10 cellular contexts compared by ENCODE assay signal in the genomic region with DNA sequence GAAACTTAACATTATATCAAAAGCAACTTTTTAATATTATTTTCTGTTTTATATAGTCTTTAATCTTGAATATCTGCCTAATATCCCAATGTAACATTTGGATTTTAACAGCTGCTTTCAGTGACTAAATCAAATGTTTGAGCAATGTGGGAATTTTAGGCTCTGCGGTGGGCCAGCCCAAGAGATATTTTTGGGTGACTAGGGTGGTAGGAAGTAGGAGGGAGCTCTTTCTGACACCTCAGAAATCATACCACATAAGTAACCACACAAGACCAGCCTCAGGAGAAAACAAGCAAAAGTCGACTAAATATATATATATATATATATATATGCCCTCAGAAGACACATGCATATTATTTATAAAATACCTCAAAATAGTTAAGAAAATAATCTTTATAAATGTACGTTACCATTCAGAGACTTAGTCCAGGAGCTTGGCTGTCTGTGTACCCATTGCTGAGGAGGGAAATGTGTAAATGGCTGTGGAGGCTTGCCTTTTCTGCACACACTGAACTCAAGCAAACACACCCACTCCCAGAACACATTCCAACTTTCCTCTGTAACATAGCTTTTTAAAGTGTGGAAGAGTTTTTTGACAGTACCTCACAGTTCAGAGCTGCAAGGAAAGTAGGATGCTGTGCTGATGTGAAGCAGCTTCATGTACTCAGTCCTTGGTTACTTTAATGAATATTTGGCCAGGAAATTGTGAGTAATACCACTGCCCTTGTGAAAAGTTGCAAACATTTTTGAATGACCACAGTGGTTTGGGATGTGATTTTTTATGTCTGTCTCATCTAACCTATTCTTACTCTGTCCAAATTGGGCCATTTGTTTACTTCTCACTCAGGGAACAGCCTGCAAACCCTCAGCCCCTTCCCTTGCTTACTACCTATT. TPM values are rescaled to one million over a fixed set of nuclear protein-coding genes. Genes with fewer than 3 reads are reported as not detected.
DNase-seq lines count a peak whose midpoint lies in the region; ATAC-seq lines count a peak whose summit lies in the region.
"Had no signal": no experiment of that assay in that cellular context is flagged by ENCODE, and none has a peak within 500 bp of the region (broad histone marks: within the 10 kb centered on the region; RNA-seq: fewer than 3 reads in every experiment).

Gene RTL3 (minus strand): TSS at position 478 of the 894 bp plus-strand sequence. CDS start 908 bp downstream, outside the sequence.

- H2AFZ ChIP-seq in mesenchymal stem cell (ENCODE audit: low read depth, low read length) = no peak within 1 kb of the TSS

- H3K14ac ChIP-seq in mesenchymal stem cell (ENCODE audit: low read length in 2 of 2) = no peak within 1 kb of the TSS

- H3K18ac ChIP-seq in mesenchymal stem cell (ENCODE audit: low read depth in 1 of 2, low read length in 2 of 2) = no peak within 1 kb of the TSS

- no peak within 1 kb of the TSS for H2BK5ac ChIP-seq in mesenchymal stem cell (ENCODE audit: low read depth, low read length, poor library complexity, severe bottlenecking)

- H3K9ac ChIP-seq in mesenchymal stem cell (ENCODE audit: low read length) = peak within 1 kb of the TSS; percentile 41

- peak within 1 kb of the TSS; percentile 83 for H2AK5ac ChIP-seq in mesenchymal stem cell (ENCODE audit: low read length, severe bottlenecking)

- no peak within 1 kb of the TSS for H4K91ac ChIP-seq in mesenchymal stem cell (ENCODE audit: low read length)

- no peak within 1 kb of the TSS for H3K4ac ChIP-seq in mesenchymal stem cell (ENCODE audit: low read depth in 1 of 2, low read length in 2 of 2)

- no peak within 1 kb of the TSS for H2BK15ac ChIP-seq in mesenchymal stem cell (ENCODE audit: low read depth, poor library complexity, severe bottlenecking)

- H2BK12ac ChIP-seq in mesenchymal stem cell (ENCODE audit: low read length in 2 of 2) = peak within 1 kb of the TSS; percentile 18 to 39

- no peak within 1 kb of the TSS for H3K23ac ChIP-seq in mesenchymal stem cell (ENCODE audit: low read length in 2 of 2)

- H3K79me1 ChIP-seq in mesenchymal stem cell (replicated peaks; ENCODE audit: low read length, poor library complexity, severe bottlenecking) = no peaks in the 10 kb centered on the region

- no peak within 1 kb of the TSS for H3K4me3 ChIP-seq in CD8-positive, alpha-beta memory T cell (ENCODE audit: low read length)
- H3K4me3 ChIP-seq in mesenchymal stem cell (ENCODE audit: insufficient read depth in 1 of 2, low read depth in 1 of 2, low read length in 2 of 2) = no peak within 1 kb of the TSS

- no peaks in the 10 kb centered on the region for H3K9me3 Mint-ChIP-seq in CD8-positive, alpha-beta memory T cell

- CTCF ChIA-PET in CD8-positive, alpha-beta memory T cell (lab: Charles Lee) = no interaction called here

- no peaks in the 10 kb centered on the region for H3K27me3 ChIP-seq in CD8-positive, alpha-beta memory T cell (ENCODE audit: insufficient read depth, low read length, poor library complexity, severe bottlenecking)
- H3K27me3 ChIP-seq in mesenchymal stem cell (ENCODE audit: control insufficient read depth in 1 of 2, insufficient read depth in 1 of 2, low read length in 2 of 2) = no peaks in the 10 kb centered on the region

- no peak within 1 kb of the TSS for H3K27ac ChIP-seq in CD8-positive, alpha-beta memory T cell (ENCODE audit: low read depth, low read length)
- H3K27ac ChIP-seq in mesenchymal stem cell (ENCODE audit: low read length, poor library complexity, severe bottlenecking) = peak within 1 kb of the TSS; percentile 18

- H3K27ac Mint-ChIP-seq in CD8-positive, alpha-beta memory T cell = peak within 1 kb of the TSS in 3 of 8 donors; percentile 24 to 64 (median 61)

- peaks cover 11% of the 10 kb centered on the region for H3K4me1 ChIP-seq in CD8-positive, alpha-beta memory T cell (ENCODE audit: insufficient read depth, low read length)
- H3K4me1 ChIP-seq in mesenchymal stem cell (ENCODE audit: control insufficient read depth, insufficient read depth, low read depth, low read length) = peaks cover 3% of the 10 kb centered on the region

- H4K8ac ChIP-seq in mesenchymal stem cell (ENCODE audit: low read length) = no peak within 1 kb of the TSS

- H3K36me3 ChIP-seq in CD8-positive, alpha-beta memory T cell (ENCODE audit: insufficient read depth, low read length) = no peaks in the 10 kb centered on the region
- no peaks in the 10 kb centered on the region for H3K36me3 ChIP-seq in mesenchymal stem cell (ENCODE audit: control insufficient read depth in 1 of 2, insufficient read depth in 2 of 2, low read depth in 1 of 2, low read length in 2 of 2)

- no peak within 1 kb of the TSS for H3K4me2 ChIP-seq in mesenchymal stem cell (ENCODE audit: low read length, poor library complexity, severe bottlenecking)

- no peaks in the 10 kb centered on the region for H3K36me3 Mint-ChIP-seq in CD8-positive, alpha-beta memory T cell

- ATAC-seq in HG02885 (IDR thresholded peaks at IDR 0.05; ENCODE audit: poor library complexity, unreplicated experiment) (peak; percentile 51), HG03469 (IDR thresholded peaks at IDR 0.05; ENCODE audit: unreplicated experiment) (no peak)

- no peaks in the 10 kb centered on the region for H3K9me3 ChIP-seq in CD8-positive, alpha-beta memory T cell (ENCODE audit: low read length)
- H3K9me3 ChIP-seq in mesenchymal stem cell (ENCODE audit: control insufficient read depth, low read length) = no peaks in the 10 kb centered on the region

- H2BK120ac ChIP-seq in mesenchymal stem cell (ENCODE audit: low read depth, low read length) = no peak within 1 kb of the TSS

- H3K4me3 Mint-ChIP-seq in CD8-positive, alpha-beta memory T cell = peak within 1 kb of the TSS in 6 of 7 donors; percentile 9 to 78 (median 58)

- H3K4me1 Mint-ChIP-seq in CD8-positive, alpha-beta memory T cell = peaks cover 17 to 29% (median 21%) of the 10 kb centered on the region in 3 donors

- H3K27me3 Mint-ChIP-seq in CD8-positive, alpha-beta memory T cell = no peaks in the 10 kb centered on the region

- no CpG with 5 or more reads among the region's 3 CpGs for WGBS in mesenchymal stem cell

- POLR2A ChIA-PET in CD8-positive, alpha-beta memory T cell (lab: Charles Lee) = no interaction called here

- DNase-seq in CD8-positive, alpha-beta memory T cell = no peak
- DNase-seq in astrocyte of the hippocampus (ENCODE audit: low read depth, low spot score) (peak; percentile 84), mesenchymal stem cell (peak; percentile 68), NCI-H1048 (lab: John Stamatoyannopoulos, UW) (no peak), amygdala (lab: John Stamatoyannopoulos, UW) (no peak)
- DNase-seq in activated CD4-positive, alpha-beta T cell treated with anti-CD3 and anti-CD28 coated beads, Interleukin-2, amount 50 U/mL, for 4 hours = no peak
- DNase-seq: activated CD4-positive, alpha-beta T cell treated with anti-CD3 and anti-CD28 coated beads for 1 hour; left cardiac atrium had no signal

RNA-seq across cellular contexts. Expression of gene RTL3, which starts in this region (rescaled TPM):
- total RNA-seq in CD8-positive, alpha-beta memory T cell = not detected
- not detected for polyA plus RNA-seq in CD8-positive, alpha-beta memory T cell
- polyA plus RNA-seq in mesenchymal stem cell (2013, experiment 1 of 2) = 0.04 TPM
- polyA plus RNA-seq in mesenchymal stem cell (2013, experiment 2 of 2) = 0.10 TPM

Comparison
In these comparisons a context has a peak if more than half of its experiments do, and no peak if none do; other contexts are left out.
1. DNase-seq: peak in astrocyte of the hippocampus (single experiment) and mesenchymal stem cell (single experiment); none in CD8-positive, alpha-beta memory T cell (0 of 5), NCI-H1048 (single experiment), activated CD4-positive, alpha-beta T cell treated with anti-CD3 and anti-CD28 coated beads, Interleukin-2, amount 50 U/mL, for 4 hours (0 of 2) and amygdala (0 of 56).